Comparison of ENCODE assay signal across 9 cellular contexts in genomic region chr2:54568876-54569298, GRCh38.
A peak's percentile ranks its signal among the peaks of the same experiment; 100 is the strongest.
DNase-seq lines count a peak whose midpoint lies in the region; ATAC-seq and TF ChIP-seq lines count a peak whose summit lies in the region.
"Had no signal": no experiment of that assay in that cellular context is flagged by ENCODE, and none has a peak within 500 bp of the region (broad histone marks: within the 10 kb centered on the region; RNA-seq: fewer than 3 reads in every experiment).

No MANE protein-coding gene starts in this region.

- no peak for TF ChIP-seq CTCF in GM23338 (conservative IDR thresholded peaks at IDR 0.05; ENCODE audit: low read depth in 2 of 2)

- H3K36me3 Mint-ChIP-seq in GM23338 (ENCODE audit: low read depth) (peaks cover 16% of the 10 kb centered on the region), T-helper 17 cell (ENCODE audit: low read depth) (peaks cover 2% of the 10 kb centered on the region)

- H3K27ac ChIP-seq in GM23338 (ENCODE audit: low read depth) (no peak overlapping the region), muscle layer of duodenum (ENCODE audit: low read length) (peak overlapping the region; percentile 96)

- no peak overlapping the region for H2AFZ ChIP-seq in GM23338

- H3K27ac Mint-ChIP-seq in GM23338 (peak overlapping the region; percentile 38), T-helper 17 cell (peak overlapping the region; percentile 99)

- H3K27me3 Mint-ChIP-seq in GM23338 (ENCODE audit: insufficient read depth, low read depth, poor library complexity) (peaks cover 4% of the 10 kb centered on the region), T-helper 17 cell (no peaks in the 10 kb centered on the region)

- H3K4me1 Mint-ChIP-seq in GM23338 (peaks cover 65% of the 10 kb centered on the region), T-helper 17 cell (peaks cover 62% of the 10 kb centered on the region)

- peaks cover 100% of the 10 kb centered on the region for H3K79me2 ChIP-seq in GM23338 (replicated peaks; ENCODE audit: insufficient read depth)

- H3K36me3 ChIP-seq in GM23338 (ENCODE audit: insufficient read depth) (no peaks in the 10 kb centered on the region), muscle layer of duodenum (ENCODE audit: control insufficient read depth in 1 of 2, insufficient read depth in 2 of 2, low read length in 2 of 2) (no peaks in the 10 kb centered on the region)

- peak; percentile 35 for ATAC-seq in GM18505 (IDR thresholded peaks at IDR 0.05; ENCODE audit: unreplicated experiment)
- ATAC-seq in GM23338, result peak; percentile 21
- ATAC-seq in T-helper 17 cell, result no peak

- H3K4me1 ChIP-seq in GM23338 (ENCODE audit: insufficient read depth), result peaks cover 55% of the 10 kb centered on the region
- H3K4me1 ChIP-seq in muscle layer of duodenum (ENCODE audit: control insufficient read depth in 1 of 2, insufficient read depth in 2 of 2, low read length in 2 of 2), result peaks cover 48 to 60% of the 10 kb centered on the region in 2 donors

- TF ChIP-seq POLR2A in GM18505 (IDR thresholded peaks at IDR 0.05; ENCODE audit: borderline replicate concordance, extremely low read depth, insufficient read depth, insufficient read length), result no peak

- DNase-seq in GM23338 (ENCODE audit: low spot score) (no peak), T-helper 17 cell (no peak), NCI-H2171 treated with DMSO at 0.1 percent for 48 hours (lab: John Stamatoyannopoulos, UW) (no peak), dedifferentiated amniotic fluid mesenchymal stem cell (ENCODE audit: extremely low spot score) (no peak)
- DNase-seq in central memory CD4-positive, alpha-beta T cell, result no peak
- DNase-seq in effector CD4-positive, alpha-beta T cell, result no peak
- DNase-seq: IMR-90 had no signal

- H3K4me3 Mint-ChIP-seq in GM23338 (peak overlapping the region; percentile 30; the same call in 2 of the 3 replicates), T-helper 17 cell (peak overlapping the region; percentile 90)

- no peaks in the 10 kb centered on the region for H3F3A ChIP-seq in GM23338 (replicated peaks; ENCODE audit: low read depth)

- H3K9me3 ChIP-seq in T-helper 17 cell (ENCODE audit: control insufficient read depth, low read length, poor library complexity, severe bottlenecking) (no peaks in the 10 kb centered on the region), muscle layer of duodenum (ENCODE audit: control insufficient read depth in 1 of 2, low read length in 2 of 2) (no peaks in the 10 kb centered on the region)

- peak overlapping the region; percentile 75; the same call in 1 of the 2 replicates for H3K4me2 ChIP-seq in GM23338

- peaks cover 74% of the 10 kb centered on the region for H4K20me1 ChIP-seq in GM23338 (replicated peaks; ENCODE audit: insufficient read depth)

- no peaks in the 10 kb centered on the region for H3K9me2 ChIP-seq in GM23338 (ENCODE audit: insufficient read depth)

- H3K27me3 ChIP-seq in GM23338 (ENCODE audit: insufficient read depth) (no peaks in the 10 kb centered on the region), muscle layer of duodenum (ENCODE audit: low read depth, low read length) (no peaks in the 10 kb centered on the region)

- H3K9me3 Mint-ChIP-seq in GM23338, result peaks cover 6% of the 10 kb centered on the region

- H3K4me3 ChIP-seq in GM23338, result no peak overlapping the region
- H3K4me3 ChIP-seq in muscle layer of duodenum (ENCODE audit: low read depth in 1 of 2, low read length in 2 of 2), result no peak overlapping the region

TF ChIP-seq in GM23338, 12 proteins besides CTCF, POLR2A, EP300 and RAD21 (continues in another document):
- TF ChIP-seq CREB1 (CRISPR knock-in tag; IDR thresholded peaks at IDR 0.05; ENCODE audit: low read depth) (no peak), ETS1 (IDR thresholded peaks at IDR 0.05) (no peak), ZNF114 (CRISPR knock-in tag; IDR thresholded peaks at IDR 0.05) (no peak), ZNF462 (CRISPR knock-in tag; IDR thresholded peaks at IDR 0.05) (no peak), NANOG (IDR thresholded peaks at IDR 0.05; ENCODE audit: borderline replicate concordance) (no peak)
